ENCODE assay signal across 14 cellular contexts in the genomic region with DNA sequence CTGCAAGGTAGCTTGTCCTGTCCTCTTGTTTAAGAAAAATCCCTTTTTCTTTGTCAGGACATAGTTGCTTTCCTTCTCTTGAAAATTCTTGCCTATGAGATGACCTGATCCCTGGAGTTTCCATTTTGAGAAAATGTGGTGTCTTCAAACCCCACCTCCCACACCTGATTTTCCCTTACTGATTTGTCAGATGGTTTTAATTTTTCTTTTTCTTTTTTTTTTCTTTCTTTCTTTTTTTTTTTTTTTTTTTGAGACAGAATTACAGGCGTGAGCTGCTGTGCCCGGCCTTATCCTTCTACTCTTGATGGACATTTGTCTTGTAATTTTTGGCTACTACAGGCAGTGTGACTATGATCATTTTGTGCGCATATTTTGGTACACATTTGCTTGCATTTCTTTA. TPM values are rescaled to one million over a fixed set of nuclear protein-coding genes. Genes with fewer than 3 reads are reported as not detected.
A peak's percentile ranks its signal among the peaks of the same experiment; 100 is the strongest.
DNase-seq lines count a peak whose midpoint lies in the region; ATAC-seq and TF ChIP-seq lines count a peak whose summit lies in the region.
"Had no signal": no experiment of that assay in that cellular context is flagged by ENCODE, and none has a peak within 500 bp of the region (broad histone marks: within the 10 kb centered on the region; RNA-seq: fewer than 3 reads in every experiment).

No MANE protein-coding gene starts in this region.

- no peak for ATAC-seq in heart left ventricle
- ATAC-seq in GM21360 (IDR thresholded peaks at IDR 0.05; ENCODE audit: unreplicated experiment): no peak
- ATAC-seq: natural killer cell had no signal

- intact Hi-C loops in heart left ventricle (cut with DNase I): loop anchor here in 5 of 10 donors (2.0 to 10.0 kb wide), 9 partner anchors 55 to 520 kb away; partner anchors contain the start of genes ZNF260 (in 1 of the 5), ZNF383 (in 1 of the 5), ZNF461 (in 1 of the 5) and ZNF567 (in 1 of the 5)
- intact Hi-C loops in testis (cut with DNase I; ENCODE audit: low total_unique reads): no loop called here
- intact Hi-C loops in lower leg skin (cut with DNase I; ENCODE audit: low total_unique reads): no loop called here

- peak overlapping the region in 7 of 12 donors; percentile 67 to 91 (median 74) for H3K4me3 ChIP-seq in heart left ventricle
- no peak overlapping the region for H3K4me3 ChIP-seq in right atrium auricular region
- H3K4me3 ChIP-seq in iPS-18c (ENCODE audit: insufficient read depth, low read depth, low read length): peak overlapping the region; percentile 81; the same call in 1 of the 2 replicates
- peak overlapping the region; percentile 76 to 77 for H3K4me3 ChIP-seq in testis
- no peak overlapping the region for H3K4me3 ChIP-seq in lower leg skin (ENCODE audit: low read depth, poor library complexity, severe bottlenecking)

- H3K36me3 ChIP-seq in heart left ventricle: peaks cover 0 to 41% (median 19%) of the 10 kb centered on the region in 9 donors
- peaks cover 10% of the 10 kb centered on the region for H3K36me3 ChIP-seq in right atrium auricular region
- no peaks in the 10 kb centered on the region for H3K36me3 ChIP-seq in testis (ENCODE audit: low read depth, missing control alignments)

- H3K27ac ChIP-seq in heart left ventricle (no peak overlapping the region), right atrium auricular region (no peak overlapping the region), VCaP (peak overlapping the region; percentile 81; the same call in 1 of the 2 replicates), testis (no peak overlapping the region)

- WGBS in heart left ventricle, 4 donors: 98 to 99% (median 99%) methylated on average over 3 of the region's 3 CpGs
- WGBS in testis, 2 donors: 91 to 92% methylated on average over 3 of the region's 3 CpGs
- 91 to 97% methylated on average over 3 of the region's 3 CpGs for WGBS in lower leg skin, 2 donors

- H3K27me3 ChIP-seq in heart left ventricle (no peaks in the 10 kb centered on the region), right atrium auricular region (no peaks in the 10 kb centered on the region), testis (no peaks in the 10 kb centered on the region)

- TF ChIP-seq CTCF in heart left ventricle (IDR thresholded peaks at IDR 0.05) (no peak), right atrium auricular region (IDR thresholded peaks at IDR 0.05) (no peak), VCaP (conservative IDR thresholded peaks at IDR 0.05) (no peak), testis (IDR thresholded peaks at IDR 0.05) (no peak), lower leg skin (IDR thresholded peaks at IDR 0.05) (no peak)

- TF ChIP-seq POLR2A in heart left ventricle (IDR thresholded peaks at IDR 0.05) (no peak), testis (IDR thresholded peaks at IDR 0.05) (no peak), lower leg skin (IDR thresholded peaks at IDR 0.05) (no peak)

- peaks cover 0 to 36% (median 4%) of the 10 kb centered on the region in 12 donors for H3K9me3 ChIP-seq in heart left ventricle
- peaks cover 0 to 20% of the 10 kb centered on the region in 2 donors for H3K9me3 ChIP-seq in right atrium auricular region
- no peaks in the 10 kb centered on the region for H3K9me3 ChIP-seq in iPS-18c (ENCODE audit: control insufficient read depth, insufficient read depth, low read length)
- H3K9me3 ChIP-seq in testis: no peaks in the 10 kb centered on the region

- no peak for DNase-seq in heart left ventricle
- no peak for DNase-seq in right atrium auricular region (ENCODE audit: low spot score)
- no peak for DNase-seq in testis
- no peak for DNase-seq in hepatic stellate cell (ENCODE audit: low spot score)
- no peak for DNase-seq in lower leg skin (ENCODE audit: low spot score in 2 of 2)
- DNase-seq: activated CD4-positive, CD25-positive, alpha-beta regulatory T cell; activated naive CD4-positive, alpha-beta T cell; AML-193; cortex of kidney; natural killer cell; stimulated activated naive CD4-positive, alpha-beta T cell had no signal

- peaks cover 0 to 26% (median 17%) of the 10 kb centered on the region in 12 donors for H3K4me1 ChIP-seq in heart left ventricle
- H3K4me1 ChIP-seq in right atrium auricular region: peaks cover 0 to 16% of the 10 kb centered on the region in 2 donors
- peaks cover 7% of the 10 kb centered on the region for H3K4me1 ChIP-seq in testis

RNA-seq across cellular contexts. Expression of gene ZNF345, which starts 1.2 kb away (rescaled TPM):
- total RNA-seq in heart left ventricle (1 to 10 TPM in 8 of 9 donors, under 1 TPM in 1; 0.64 to 5.9 (median 4.3) TPM), right atrium auricular region (under 1 TPM; 0.85 to 0.98 TPM), testis (10 to 100 TPM in 1 of 2 donors, 1 to 10 TPM in 1; 9.5 to 14.4 TPM), lower leg skin (1 to 10 TPM; 3.6 to 8.6 (median 5.4) TPM)
- polyA plus RNA-seq in heart left ventricle (1 to 10 TPM; 1.6 to 2.5 TPM), testis (ENCODE audit: insufficient read depth, low read depth, low replicate concordance) (14.3 TPM)

RNA-seq across cellular contexts. Expression of gene ZNF790, which starts 13.7 kb away (rescaled TPM):
- total RNA-seq in heart left ventricle (10 to 100 TPM in 2 of 9 donors, 1 to 10 TPM in 7; 3.4 to 13.0 (median 8.5) TPM), right atrium auricular region (1 to 10 TPM; 4.4 to 6.0 TPM), testis (1 to 10 TPM; 7.4 to 9.3 TPM), lower leg skin (1 to 10 TPM; 3.5 to 9.1 (median 4.2) TPM)
- polyA plus RNA-seq in heart left ventricle (1 to 10 TPM; 3.7 to 4.6 TPM), testis (ENCODE audit: insufficient read depth, low read depth, low replicate concordance) (16.9 TPM)

Comparison
In these comparisons a context has a peak if more than half of its experiments do, and no peak if none do; other contexts are left out.
1. H3K4me3 ChIP-seq: peak in heart left ventricle (7 of 12), iPS-18c (single experiment) and testis (2 of 2); none in right atrium auricular region (0 of 2) and lower leg skin (single experiment).